ENCODE assay signal across 1 cellular context in the genomic region with DNA sequence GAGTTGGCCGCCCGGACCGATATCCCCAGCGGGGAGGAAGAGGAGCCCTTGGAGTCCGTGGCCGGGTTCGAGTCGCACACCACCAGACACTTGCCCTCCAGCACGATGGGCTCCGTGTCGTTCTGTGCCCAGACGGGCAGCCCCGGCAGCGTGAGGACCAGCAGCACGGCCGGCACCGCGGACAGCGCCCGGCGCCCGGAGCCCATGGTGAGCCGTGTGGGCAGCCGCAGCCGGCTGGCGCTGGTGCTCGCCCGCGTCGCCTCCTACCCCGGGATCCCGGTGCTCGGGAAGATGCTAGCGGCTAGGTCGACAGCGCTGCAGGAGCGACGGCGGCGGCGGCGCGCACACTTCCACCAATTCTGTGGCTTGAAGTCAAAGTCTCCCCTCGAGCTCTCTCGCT.
TF ChIP-seq lines count a peak whose summit lies in the region.

No MANE protein-coding gene starts in this region.

TF ChIP-seq in HEK293, 187 proteins besides CTCF, POLR2A, EP300 and RAD21 (continued from another document):
- TF ChIP-seq, protein P1, sequence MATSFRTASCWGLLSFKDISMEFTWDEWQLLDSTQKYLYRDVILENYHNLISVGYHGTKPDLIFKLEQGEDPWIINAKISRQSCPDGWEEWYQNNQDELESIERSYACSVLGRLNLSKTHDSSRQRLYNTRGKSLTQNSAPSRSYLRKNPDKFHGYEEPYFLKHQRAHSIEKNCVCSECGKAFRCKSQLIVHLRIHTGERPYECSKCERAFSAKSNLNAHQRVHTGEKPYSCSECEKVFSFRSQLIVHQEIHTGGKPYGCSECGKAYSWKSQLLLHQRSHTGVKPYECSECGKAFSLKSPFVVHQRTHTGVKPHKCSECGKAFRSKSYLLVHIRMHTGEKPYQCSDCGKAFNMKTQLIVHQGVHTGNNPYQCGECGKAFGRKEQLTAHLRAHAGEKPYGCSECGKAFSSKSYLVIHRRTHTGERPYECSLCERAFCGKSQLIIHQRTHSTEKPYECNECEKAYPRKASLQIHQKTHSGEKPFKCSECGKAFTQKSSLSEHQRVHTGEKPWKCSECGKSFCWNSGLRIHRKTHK (tag by site-specific recombination; IDR thresholded peaks at IDR 0.05) = no peak
- TF ChIP-seq ZBTB7A (tag by site-specific recombination; IDR thresholded peaks at IDR 0.05; ENCODE audit: low read depth) (no peak), ZNF777 (tag by site-specific recombination; IDR thresholded peaks at IDR 0.05; ENCODE audit: borderline replicate concordance) (no peak)
- TF ChIP-seq, protein P2, sequence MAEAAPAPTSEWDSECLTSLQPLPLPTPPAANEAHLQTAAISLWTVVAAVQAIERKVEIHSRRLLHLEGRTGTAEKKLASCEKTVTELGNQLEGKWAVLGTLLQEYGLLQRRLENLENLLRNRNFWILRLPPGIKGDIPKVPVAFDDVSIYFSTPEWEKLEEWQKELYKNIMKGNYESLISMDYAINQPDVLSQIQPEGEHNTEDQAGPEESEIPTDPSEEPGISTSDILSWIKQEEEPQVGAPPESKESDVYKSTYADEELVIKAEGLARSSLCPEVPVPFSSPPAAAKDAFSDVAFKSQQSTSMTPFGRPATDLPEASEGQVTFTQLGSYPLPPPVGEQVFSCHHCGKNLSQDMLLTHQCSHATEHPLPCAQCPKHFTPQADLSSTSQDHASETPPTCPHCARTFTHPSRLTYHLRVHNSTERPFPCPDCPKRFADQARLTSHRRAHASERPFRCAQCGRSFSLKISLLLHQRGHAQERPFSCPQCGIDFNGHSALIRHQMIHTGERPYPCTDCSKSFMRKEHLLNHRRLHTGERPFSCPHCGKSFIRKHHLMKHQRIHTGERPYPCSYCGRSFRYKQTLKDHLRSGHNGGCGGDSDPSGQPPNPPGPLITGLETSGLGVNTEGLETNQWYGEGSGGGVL (tag by site-specific recombination; IDR thresholded peaks at IDR 0.05) = no peak
- TF ChIP-seq, protein P3, sequence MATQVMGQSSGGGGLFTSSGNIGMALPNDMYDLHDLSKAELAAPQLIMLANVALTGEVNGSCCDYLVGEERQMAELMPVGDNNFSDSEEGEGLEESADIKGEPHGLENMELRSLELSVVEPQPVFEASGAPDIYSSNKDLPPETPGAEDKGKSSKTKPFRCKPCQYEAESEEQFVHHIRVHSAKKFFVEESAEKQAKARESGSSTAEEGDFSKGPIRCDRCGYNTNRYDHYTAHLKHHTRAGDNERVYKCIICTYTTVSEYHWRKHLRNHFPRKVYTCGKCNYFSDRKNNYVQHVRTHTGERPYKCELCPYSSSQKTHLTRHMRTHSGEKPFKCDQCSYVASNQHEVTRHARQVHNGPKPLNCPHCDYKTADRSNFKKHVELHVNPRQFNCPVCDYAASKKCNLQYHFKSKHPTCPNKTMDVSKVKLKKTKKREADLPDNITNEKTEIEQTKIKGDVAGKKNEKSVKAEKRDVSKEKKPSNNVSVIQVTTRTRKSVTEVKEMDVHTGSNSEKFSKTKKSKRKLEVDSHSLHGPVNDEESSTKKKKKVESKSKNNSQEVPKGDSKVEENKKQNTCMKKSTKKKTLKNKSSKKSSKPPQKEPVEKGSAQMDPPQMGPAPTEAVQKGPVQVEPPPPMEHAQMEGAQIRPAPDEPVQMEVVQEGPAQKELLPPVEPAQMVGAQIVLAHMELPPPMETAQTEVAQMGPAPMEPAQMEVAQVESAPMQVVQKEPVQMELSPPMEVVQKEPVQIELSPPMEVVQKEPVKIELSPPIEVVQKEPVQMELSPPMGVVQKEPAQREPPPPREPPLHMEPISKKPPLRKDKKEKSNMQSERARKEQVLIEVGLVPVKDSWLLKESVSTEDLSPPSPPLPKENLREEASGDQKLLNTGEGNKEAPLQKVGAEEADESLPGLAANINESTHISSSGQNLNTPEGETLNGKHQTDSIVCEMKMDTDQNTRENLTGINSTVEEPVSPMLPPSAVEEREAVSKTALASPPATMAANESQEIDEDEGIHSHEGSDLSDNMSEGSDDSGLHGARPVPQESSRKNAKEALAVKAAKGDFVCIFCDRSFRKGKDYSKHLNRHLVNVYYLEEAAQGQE (tag by site-specific recombination; IDR thresholded peaks at IDR 0.05) = 0 out of 2 replicates have a peak, but pooled peaks have one; percentile 15
